ENCODE assay signal across 23 cellular contexts in genomic region chr11:70384486-70385152, GRCh38. TPM values are rescaled to one million over a fixed set of nuclear protein-coding genes. Genes with fewer than 3 reads are reported as not detected.
A peak's percentile ranks its signal among the peaks of the same experiment; 100 is the strongest.
DNase-seq lines count a peak whose midpoint lies in the region; ATAC-seq and TF ChIP-seq lines count a peak whose summit lies in the region.
"Had no signal": no experiment of that assay in that cellular context is flagged by ENCODE, and none has a peak within 500 bp of the region (broad histone marks: within the 10 kb centered on the region; RNA-seq: fewer than 3 reads in every experiment).

No MANE protein-coding gene starts in this region.

- H3K9me3 ChIP-seq in adrenal gland (replicated peaks in 1 of 3) (no peaks in the 10 kb centered on the region), esophagus muscularis mucosa (no peaks in the 10 kb centered on the region)
- H3K9me3 ChIP-seq: breast epithelium, uterus had no signal

- no peak overlapping the region for H3K9ac ChIP-seq in rectal smooth muscle tissue (ENCODE audit: low read length)

- WGBS in adrenal gland, 4 donors: 79 to 87% (median 84%) methylated on average over 19 to 21 of the region's 21 CpGs
- 77% methylated on average over 19 of the region's 21 CpGs for WGBS in esophagus muscularis mucosa

- TF ChIP-seq POLR2A in adrenal gland (IDR thresholded peaks at IDR 0.05) (no peak), esophagus muscularis mucosa (IDR thresholded peaks at IDR 0.05; ENCODE audit: low read depth) (no peak)

- intact Hi-C loops in adrenal gland (cut with DNase I) (no loop called here), esophagus muscularis mucosa (cut with DNase I) (no loop called here)

- H3K4me3 Mint-ChIP-seq in HFFc6 (no peak overlapping the region), osteocyte (ENCODE audit: unreplicated experiment) (no peak overlapping the region)
- H3K4me3 Mint-ChIP-seq: activated CD4-positive, alpha-beta T cell treated with anti-CD3 and anti-CD28 coated beads, Interleukin-2, amount 10 ng/mL, durations not matched to agents 24 days and 14 days; activated T-cell treated with anti-CD3 and anti-CD28 coated beads, Interleukin-2, amount 50 U/mL, for 72 hours; CD14-positive monocyte; dendritic cell treated with granulocyte-macrophage colony-stimulating factor and Interleukin-4, amounts not matched to agents 40 ng/mL and 50 ng/mL, for 4 days had no signal

- H3K36me3 ChIP-seq in adrenal gland (replicated peaks in 1 of 2) (peaks cover 0 to 3% of the 10 kb centered on the region in 2 donors), esophagus muscularis mucosa (peaks cover 0 to 42% (median 18%) of the 10 kb centered on the region in 4 donors), rectal smooth muscle tissue (ENCODE audit: control insufficient read depth, insufficient read depth, low read length) (peaks cover 6% of the 10 kb centered on the region)
- H3K36me3 ChIP-seq: breast epithelium, uterus had no signal

- peak overlapping the region; percentile 14; the same call in 1 of the 2 replicates for H3K27ac Mint-ChIP-seq in HFFc6
- no peak overlapping the region for H3K27ac Mint-ChIP-seq in osteocyte (ENCODE audit: unreplicated experiment)
- H3K27ac Mint-ChIP-seq: activated CD4-positive, alpha-beta T cell treated with anti-CD3 and anti-CD28 coated beads, Interleukin-2, amount 10 ng/mL, durations not matched to agents 24 days and 14 days; activated T-cell treated with anti-CD3 and anti-CD28 coated beads, Interleukin-2, amount 50 U/mL, for 72 hours; dendritic cell treated with granulocyte-macrophage colony-stimulating factor and Interleukin-4, amounts not matched to agents 40 ng/mL and 50 ng/mL, for 4 days had no signal

- H3K4me3 ChIP-seq in adrenal gland: no peak overlapping the region
- no peak overlapping the region for H3K4me3 ChIP-seq in esophagus muscularis mucosa
- H3K4me3 ChIP-seq in rectal smooth muscle tissue (ENCODE audit: low read length): no peak overlapping the region
- H3K4me3 ChIP-seq: breast epithelium, uterus had no signal

- TF ChIP-seq EP300 in esophagus muscularis mucosa (IDR thresholded peaks at IDR 0.05): no peak

- H3K36me3 Mint-ChIP-seq in HFFc6 (ENCODE audit: low read depth) (peaks cover 26% of the 10 kb centered on the region), osteocyte (ENCODE audit: unreplicated experiment) (peaks cover 19% of the 10 kb centered on the region)

- peak overlapping the region in 4 of 5 donors; percentile 7 to 33 (median 16) for H3K27ac ChIP-seq in adrenal gland
- peak overlapping the region; percentile 45 to 80 (median 78) for H3K27ac ChIP-seq in esophagus muscularis mucosa (replicated peaks in 1 of 4)
- H3K27ac ChIP-seq in rectal smooth muscle tissue (ENCODE audit: low read depth, low read length): peak overlapping the region; percentile 36
- H3K27ac ChIP-seq: breast epithelium, HL-60, uterus had no signal

- no peak for ATAC-seq in HG02798 (IDR thresholded peaks at IDR 0.05; ENCODE audit: poor library complexity, unreplicated experiment)
- ATAC-seq: activated T-cell treated with anti-CD3 and anti-CD28 coated beads, Interleukin-2, amount 50 U/mL, for 72 hours; left colon had no signal

- H3K27me3 Mint-ChIP-seq in HFFc6 (ENCODE audit: insufficient read depth) (peaks cover under 1% of the 10 kb centered on the region; the same call in 1 of the 2 replicates), osteocyte (ENCODE audit: unreplicated experiment) (no peaks in the 10 kb centered on the region)

- peaks cover 12 to 16% of the 10 kb centered on the region in 2 donors for H3K4me1 ChIP-seq in adrenal gland (replicated peaks in 1 of 2)
- peaks cover 0 to 39% (median 37%) of the 10 kb centered on the region in 4 donors for H3K4me1 ChIP-seq in esophagus muscularis mucosa
- H3K4me1 ChIP-seq in rectal smooth muscle tissue (ENCODE audit: control insufficient read depth, insufficient read depth, low read length): peaks cover 13% of the 10 kb centered on the region
- H3K4me1 ChIP-seq: breast epithelium had no signal

- TF ChIP-seq CTCF in HFFc6 (IDR thresholded peaks at IDR 0.05) (no peak), adrenal gland (IDR thresholded peaks at IDR 0.05) (no peak), esophagus muscularis mucosa (IDR thresholded peaks at IDR 0.05) (no peak), osteocyte (IDR thresholded peaks at IDR 0.05) (no peak)

- H3K27me3 ChIP-seq in adrenal gland: no peaks in the 10 kb centered on the region
- H3K27me3 ChIP-seq in esophagus muscularis mucosa: no peaks in the 10 kb centered on the region
- H3K27me3 ChIP-seq in rectal smooth muscle tissue (ENCODE audit: control insufficient read depth, insufficient read depth, low read length): no peaks in the 10 kb centered on the region
- H3K27me3 ChIP-seq: breast epithelium, uterus had no signal

- H3K9me3 Mint-ChIP-seq in HFFc6 (no peaks in the 10 kb centered on the region), osteocyte (ENCODE audit: unreplicated experiment) (no peaks in the 10 kb centered on the region)
- H3K9me3 Mint-ChIP-seq: activated CD4-positive, alpha-beta T cell treated with anti-CD3 and anti-CD28 coated beads, Interleukin-2, amount 10 ng/mL, durations not matched to agents 24 days and 14 days; activated T-cell treated with anti-CD3 and anti-CD28 coated beads, Interleukin-2, amount 50 U/mL, for 72 hours; dendritic cell treated with granulocyte-macrophage colony-stimulating factor and Interleukin-4, amounts not matched to agents 40 ng/mL and 50 ng/mL, for 4 days had no signal

- H3K4me1 Mint-ChIP-seq in HFFc6 (ENCODE audit: low read depth) (peaks cover 33% of the 10 kb centered on the region), osteocyte (ENCODE audit: unreplicated experiment) (peaks cover 9% of the 10 kb centered on the region)
- H3K4me1 Mint-ChIP-seq: activated CD4-positive, alpha-beta T cell treated with anti-CD3 and anti-CD28 coated beads, Interleukin-2, amount 10 ng/mL, durations not matched to agents 24 days and 14 days had no signal

- DNase-seq in HFFc6 (no peak), adrenal gland (peak in 1 of 7 donors; percentile 52), esophagus muscularis mucosa (ENCODE audit: extremely low spot score) (no peak), osteocyte (ENCODE audit: extremely low spot score, unreplicated experiment) (no peak), AG08396 (ENCODE audit: low spot score) (no peak)
- DNase-seq in effector CD8-positive, alpha-beta T cell (lab: John Stamatoyannopoulos, UW): no peak
- DNase-seq: activated CD4-positive, alpha-beta T cell treated with anti-CD3 and anti-CD28 coated beads, Interleukin-2, amount 10 ng/mL, durations not matched to agents 24 days and 14 days; activated naive CD4-positive, alpha-beta T cell treated with Interleukin-2 at 50 U/mL for 16 hours; activated T-cell treated with anti-CD3 and anti-CD28 coated beads, Interleukin-2, amount 50 U/mL, for 72 hours; hippocampal formation; Kasumi-1; left colon; NCI-H146; nucleus accumbens; stimulated activated CD4-positive, alpha-beta T cell treated with anti-CD3 and anti-CD28 coated beads, Interleukin-2, amount 100 ng/mL, for 24 hours; T-helper 2 cell; uterus had no signal

RNA-seq across cellular contexts. Expression of gene CTTN, which starts 13.7 kb away (rescaled TPM):
- total RNA-seq in HFFc6 (2021; fragmentation: NEBNext Ultra II Directional; extraction: Animal tissue kit (Norgen Biotek cat#: 25700)): 100 to 1,000 TPM; 365 to 411 (median 374) TPM
- total RNA-seq in adrenal gland (100 to 1,000 TPM; 190 to 419 (median 311) TPM), esophagus muscularis mucosa (100 to 1,000 TPM; 111 to 164 (median 146) TPM), osteocyte (296 and 313 TPM in 2 replicates)
- 100 to 1,000 TPM; 157 to 333 (median 254) TPM for polyA plus RNA-seq in adrenal gland

Comparison
In these comparisons a context has a peak if more than half of its experiments do, and no peak if none do; other contexts are left out.
1. H3K27ac ChIP-seq: peak in every context shown above with its lines; median percentile 78 in esophagus muscularis mucosa; 36 in rectal smooth muscle tissue; 16 in adrenal gland.